ENCODE assay signal across 9 cellular contexts in the genomic region with DNA sequence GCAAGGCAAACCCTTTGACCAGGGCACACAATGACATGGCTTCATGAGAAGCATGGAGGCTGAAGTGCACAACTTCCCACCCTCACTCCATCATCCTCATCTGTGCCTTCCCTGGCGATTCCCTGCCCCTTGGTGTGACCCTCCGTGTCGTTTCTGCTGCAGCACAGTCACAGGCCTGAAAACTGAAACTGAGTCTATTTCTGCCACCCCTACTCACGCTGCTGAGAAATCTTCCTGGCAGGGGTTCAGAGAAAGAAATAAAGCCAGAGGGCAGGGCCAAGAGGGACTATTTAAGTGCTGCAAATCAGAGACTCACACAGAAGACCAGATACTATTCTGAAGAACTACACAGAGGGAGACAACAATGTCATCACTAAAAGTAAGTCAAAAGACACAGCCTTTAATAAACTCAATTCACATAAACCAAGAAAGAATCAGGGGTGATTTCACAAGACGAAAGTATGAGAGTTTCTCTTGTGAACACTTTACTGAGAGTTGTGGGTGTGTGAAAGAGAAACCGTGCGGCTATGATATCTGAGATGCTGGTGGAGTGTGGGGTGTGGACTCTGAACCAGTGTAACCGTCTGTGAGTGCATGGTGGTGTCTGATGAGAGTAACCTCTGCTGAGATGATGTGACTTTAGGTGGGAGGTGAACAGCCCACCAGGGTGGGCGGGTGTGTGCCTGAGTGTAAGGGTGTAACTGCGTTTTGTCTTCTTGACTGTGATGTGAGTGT. TPM values are rescaled to one million over a fixed set of nuclear protein-coding genes. Genes with fewer than 3 reads are reported as not detected.
A peak's percentile ranks its signal among the peaks of the same experiment; 100 is the strongest.
DNase-seq lines count a peak whose midpoint lies in the region; ATAC-seq and TF ChIP-seq lines count a peak whose summit lies in the region.
"Had no signal": no experiment of that assay in that cellular context is flagged by ENCODE, and none has a peak within 500 bp of the region (broad histone marks: within the 10 kb centered on the region; RNA-seq: fewer than 3 reads in every experiment).

No MANE protein-coding gene starts in this region.

- peaks cover 30% of the 10 kb centered on the region for H3K4me1 Mint-ChIP-seq in activated naive CD8-positive, alpha-beta T cell (ENCODE audit: low read depth)
- no peaks in the 10 kb centered on the region for H3K4me1 Mint-ChIP-seq in osteocyte (ENCODE audit: unreplicated experiment)

- peaks cover 2% of the 10 kb centered on the region for H3K27me3 Mint-ChIP-seq in activated naive CD8-positive, alpha-beta T cell
- H3K27me3 Mint-ChIP-seq in osteocyte (ENCODE audit: unreplicated experiment): peaks cover 14% of the 10 kb centered on the region

- H3K4me3 Mint-ChIP-seq in activated naive CD8-positive, alpha-beta T cell: peak overlapping the region; percentile 72
- H3K4me3 Mint-ChIP-seq in osteocyte (ENCODE audit: unreplicated experiment): no peak overlapping the region

- H3K36me3 Mint-ChIP-seq in activated naive CD8-positive, alpha-beta T cell: no peaks in the 10 kb centered on the region
- H3K36me3 Mint-ChIP-seq in osteocyte (ENCODE audit: unreplicated experiment): no peaks in the 10 kb centered on the region

- peak overlapping the region; percentile 72 for H3K27ac Mint-ChIP-seq in activated naive CD8-positive, alpha-beta T cell
- no peak overlapping the region for H3K27ac Mint-ChIP-seq in osteocyte (ENCODE audit: unreplicated experiment)

- no peaks in the 10 kb centered on the region for H3K9me3 Mint-ChIP-seq in activated naive CD8-positive, alpha-beta T cell (ENCODE audit: low read depth)
- H3K9me3 Mint-ChIP-seq in osteocyte (ENCODE audit: unreplicated experiment): no peaks in the 10 kb centered on the region

- DNase-seq in NCI-H2107 treated with DMSO at 0.1 percent for 48 hours (lab: John Stamatoyannopoulos, UW; ENCODE audit: unreplicated experiment) (peak; percentile 29), NCI-H2107 (lab: John Stamatoyannopoulos, UW) (no peak), osteocyte (ENCODE audit: extremely low spot score, unreplicated experiment) (no peak), Ammon's horn (ENCODE audit: low spot score) (no peak)
- peak; percentile 16 to 51 for DNase-seq in stimulated activated CD8-positive, alpha-beta memory T cell treated with anti-CD3 and anti-CD28 coated beads, Interleukin-15, amount 100 ng/mL, for 48 hours (ENCODE audit: low read depth in 2 of 2)

- ATAC-seq in HG03280 (IDR thresholded peaks at IDR 0.05; ENCODE audit: unreplicated experiment): peak; percentile 69
- no peak for ATAC-seq in HG03108 (IDR thresholded peaks at IDR 0.05; ENCODE audit: unreplicated experiment)

- TF ChIP-seq CTCF in osteocyte (IDR thresholded peaks at IDR 0.05): no peak

RNA-seq across cellular contexts. Expression of gene LGALS16, which starts 23.5 kb away (rescaled TPM):
- total RNA-seq in osteocyte: not detected in 2 replicates
- total RNA-seq: bronchial epithelial cell had no signal

RNA-seq across cellular contexts. Expression of gene LGALS14, which starts 25.1 kb away (rescaled TPM):
- total RNA-seq in osteocyte: not detected in 2 replicates
- total RNA-seq: bronchial epithelial cell had no signal

RNA-seq across cellular contexts. Expression of gene CLC, which starts 58.6 kb away (rescaled TPM):
- not detected in 2 replicates for total RNA-seq in osteocyte
- total RNA-seq: bronchial epithelial cell had no signal

Comparison
In these comparisons a context has a peak if more than half of its experiments do, and no peak if none do; other contexts are left out.
1. DNase-seq: peak in NCI-H2107 treated with DMSO at 0.1 percent for 48 hours (single experiment) and stimulated activated CD8-positive, alpha-beta memory T cell treated with anti-CD3 and anti-CD28 coated beads, Interleukin-15, amount 100 ng/mL, for 48 hours (2 of 2); none in NCI-H2107 (single experiment), osteocyte (single experiment) and Ammon's horn (single experiment).